Comparison of ENCODE assay signal across 19 cellular contexts in the genomic region with DNA sequence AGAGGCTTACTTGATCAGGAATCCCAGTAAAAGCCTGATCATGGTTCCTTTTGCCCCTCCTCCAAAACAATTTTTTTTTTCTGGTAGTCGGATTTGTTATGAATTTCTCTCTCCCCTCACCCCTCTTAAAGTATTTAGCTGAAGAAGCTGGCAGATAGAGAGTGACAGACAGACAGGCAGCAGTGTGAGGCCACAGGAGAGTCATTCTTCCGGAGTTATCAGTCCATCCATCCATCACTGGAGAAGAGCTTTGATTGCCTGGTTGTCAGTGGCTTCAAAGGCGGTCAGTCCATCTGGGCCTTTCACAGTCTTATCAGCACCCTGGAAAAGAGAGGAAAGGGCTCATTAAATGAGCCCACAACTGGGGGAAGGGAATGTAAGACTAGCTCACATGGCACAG. TPM values are rescaled to one million over a fixed set of nuclear protein-coding genes. Genes with fewer than 3 reads are reported as not detected.
DNase-seq lines count a peak whose midpoint lies in the region; ATAC-seq and TF ChIP-seq lines count a peak whose summit lies in the region.
"Had no signal": no experiment of that assay in that cellular context is flagged by ENCODE, and none has a peak within 500 bp of the region (broad histone marks: within the 10 kb centered on the region; RNA-seq: fewer than 3 reads in every experiment).

No MANE protein-coding gene starts in this region.

- H3K9ac ChIP-seq in HUES64 (ENCODE audit: low read depth, low read length), result no peak overlapping the region

- no peak for ATAC-seq in CD8-positive, alpha-beta T cell
- ATAC-seq in natural killer cell, result no peak
- ATAC-seq in HG03571 (IDR thresholded peaks at IDR 0.05; ENCODE audit: unreplicated experiment), result no peak
- ATAC-seq in HG02798 (IDR thresholded peaks at IDR 0.05; ENCODE audit: poor library complexity, unreplicated experiment), result no peak
- ATAC-seq in GM21390 (IDR thresholded peaks at IDR 0.05; ENCODE audit: unreplicated experiment), result no peak
- ATAC-seq: PC-3, psoas muscle had no signal

- intact Hi-C loops in CD8-positive, alpha-beta T cell (cut with DNase I, micrococcal nuclease), result loop anchor here in 1 of 2 experiments (5.0 kb wide), 1 partner anchor 78 kb away; no protein-coding TSS in a partner anchor
- intact Hi-C loops in esophagus muscularis mucosa (cut with DNase I), result no loop called here
- intact Hi-C loops in natural killer cell (cut with micrococcal nuclease), result no loop called here

- no peaks in the 10 kb centered on the region for H3K9me3 Mint-ChIP-seq in CD8-positive, alpha-beta T cell
- no peaks in the 10 kb centered on the region for H3K9me3 Mint-ChIP-seq in natural killer cell

- TF ChIP-seq POLR2A in esophagus muscularis mucosa (IDR thresholded peaks at IDR 0.05; ENCODE audit: low read depth), result no peak

- no peak overlapping the region for H3K27ac ChIP-seq in CD8-positive, alpha-beta T cell (ENCODE audit: low read depth, low read length)
- peak overlapping the region; percentile 50; the same call in 1 of the 2 replicates for H3K27ac ChIP-seq in HUES64 (ENCODE audit: low read depth, low read length)
- H3K27ac ChIP-seq in esophagus muscularis mucosa (replicated peaks in 1 of 4), result no peak overlapping the region
- H3K27ac ChIP-seq: ascending aorta, coronary artery, psoas muscle had no signal

- WGBS in HUES64, result 83% methylated on average over 2 of the region's 3 CpGs
- 62% methylated on average over 3 of the region's 3 CpGs for WGBS in esophagus muscularis mucosa

- no peaks in the 10 kb centered on the region for H3K27me3 Mint-ChIP-seq in CD8-positive, alpha-beta T cell (ENCODE audit: low read depth)
- no peaks in the 10 kb centered on the region for H3K27me3 Mint-ChIP-seq in natural killer cell (ENCODE audit: low read depth in 2 of 2)

- POLR2A ChIA-PET in CD8-positive, alpha-beta T cell (lab: Charles Lee), result interaction anchor here (1.3 kb wide), 1 partner anchor 11 kb away, joined by 3 read pairs; no protein-coding TSS in a partner anchor

- no peaks in the 10 kb centered on the region for H3K9me3 ChIP-seq in CD8-positive, alpha-beta T cell (ENCODE audit: low read length)
- no peaks in the 10 kb centered on the region for H3K9me3 ChIP-seq in HUES64 (ENCODE audit: insufficient read depth, low read depth, low read length)
- no peaks in the 10 kb centered on the region for H3K9me3 ChIP-seq in esophagus muscularis mucosa
- H3K9me3 ChIP-seq: ascending aorta, MG63, psoas muscle had no signal

- CTCF ChIA-PET in CD8-positive, alpha-beta T cell (lab: Charles Lee), result no interaction called here

- H3K36me3 ChIP-seq in CD8-positive, alpha-beta T cell (ENCODE audit: insufficient read depth, low read length), result peaks cover 9% of the 10 kb centered on the region
- H3K36me3 ChIP-seq in HUES64 (ENCODE audit: insufficient read depth, low read length) (peaks cover 28% of the 10 kb centered on the region), esophagus muscularis mucosa (peaks cover 0 to 10% (median 3%) of the 10 kb centered on the region in 4 donors)

- H3K36me3 Mint-ChIP-seq in CD8-positive, alpha-beta T cell, result peaks cover 49% of the 10 kb centered on the region
- peaks cover 7% of the 10 kb centered on the region for H3K36me3 Mint-ChIP-seq in natural killer cell

- TF ChIP-seq EP300 in esophagus muscularis mucosa (IDR thresholded peaks at IDR 0.05), result no peak

- no peak for DNase-seq in CD8-positive, alpha-beta T cell
- DNase-seq in esophagus muscularis mucosa (ENCODE audit: extremely low spot score), result peak; percentile 26
- no peak for DNase-seq in natural killer cell
- DNase-seq in NOMO-1 treated with dmso at 0.1 percent for 144 hours (lab: John Stamatoyannopoulos, UW; ENCODE audit: unreplicated experiment), result no peak
- DNase-seq: activated CD8-positive, alpha-beta memory T cell treated with anti-CD3 and anti-CD28 coated beads for 24 hours; activated gamma-delta T cell; kidney; MG63; NCI-H187 treated with DMSO at 0.1 percent for 48 hours; NCI-H510A treated with DMSO at 0.1 percent for 48 hours; PC-3; psoas muscle; stimulated activated CD4-positive, alpha-beta T cell treated with anti-CD3 and anti-CD28 coated beads, Interleukin-1b, Interleukin-23, amount 100 ng/mL, for 48 hours had no signal

- H3K4me1 ChIP-seq in CD8-positive, alpha-beta T cell (ENCODE audit: insufficient read depth, low read length), result peaks cover 4% of the 10 kb centered on the region
- H3K4me1 ChIP-seq in HUES64 (ENCODE audit: insufficient read depth, low read length) (peaks cover 23% of the 10 kb centered on the region), esophagus muscularis mucosa (peaks cover 29 to 39% (median 34%) of the 10 kb centered on the region in 4 donors)

- peaks cover 30% of the 10 kb centered on the region for H3K4me1 Mint-ChIP-seq in CD8-positive, alpha-beta T cell (ENCODE audit: low read depth)
- H3K4me1 Mint-ChIP-seq in natural killer cell, result peaks cover 71 to 79% of the 10 kb centered on the region in 2 donors

- H3K27me3 ChIP-seq in CD8-positive, alpha-beta T cell (ENCODE audit: insufficient read depth, low read length), result no peaks in the 10 kb centered on the region
- H3K27me3 ChIP-seq in HUES64 (ENCODE audit: insufficient read depth, low read length) (no peaks in the 10 kb centered on the region), esophagus muscularis mucosa (no peaks in the 10 kb centered on the region)
- H3K27me3 ChIP-seq: ascending aorta, MG63 had no signal

- TF ChIP-seq CTCF in CD8-positive, alpha-beta T cell (IDR thresholded peaks at IDR 0.05), result no peak
- no peak for TF ChIP-seq CTCF in esophagus muscularis mucosa (IDR thresholded peaks at IDR 0.05)
- TF ChIP-seq CTCF in natural killer cell (IDR thresholded peaks at IDR 0.05), result no peak

- no peak overlapping the region for H3K4me3 ChIP-seq in CD8-positive, alpha-beta T cell (ENCODE audit: low read depth, low read length)
- H3K4me3 ChIP-seq in HUES64 (ENCODE audit: low read length) (no peak overlapping the region), esophagus muscularis mucosa (no peak overlapping the region)
- H3K4me3 ChIP-seq: ascending aorta, coronary artery, MG63, psoas muscle had no signal

- H3K4me3 Mint-ChIP-seq in CD8-positive, alpha-beta T cell, result no peak overlapping the region
- H3K4me3 Mint-ChIP-seq in natural killer cell, result peak overlapping the region; percentile 29

- H3K27ac Mint-ChIP-seq in CD8-positive, alpha-beta T cell, result peak overlapping the region; percentile 10
- peak overlapping the region; percentile 66 to 78 for H3K27ac Mint-ChIP-seq in natural killer cell

RNA-seq across cellular contexts. Expression of gene MTPN, which starts 47.5 kb away (rescaled TPM):
- 100 to 1,000 TPM in 1 of 2 experiments, 10 to 100 TPM in 1; 91.9 to 101 TPM for total RNA-seq in CD8-positive, alpha-beta T cell
- 97.7 TPM for polyA plus RNA-seq in HUES64 (2013, experiment 1 of 2)
- polyA plus RNA-seq in HUES64 (2013, experiment 2 of 2), result 108 TPM
- 10 to 100 TPM; 68.8 to 74.9 (median 71.5) TPM for total RNA-seq in esophagus muscularis mucosa
- 100 to 1,000 TPM; 161 to 170 (median 165) TPM for total RNA-seq in natural killer cell
